ENCODE assay signal across 19 cellular contexts in the genomic region with DNA sequence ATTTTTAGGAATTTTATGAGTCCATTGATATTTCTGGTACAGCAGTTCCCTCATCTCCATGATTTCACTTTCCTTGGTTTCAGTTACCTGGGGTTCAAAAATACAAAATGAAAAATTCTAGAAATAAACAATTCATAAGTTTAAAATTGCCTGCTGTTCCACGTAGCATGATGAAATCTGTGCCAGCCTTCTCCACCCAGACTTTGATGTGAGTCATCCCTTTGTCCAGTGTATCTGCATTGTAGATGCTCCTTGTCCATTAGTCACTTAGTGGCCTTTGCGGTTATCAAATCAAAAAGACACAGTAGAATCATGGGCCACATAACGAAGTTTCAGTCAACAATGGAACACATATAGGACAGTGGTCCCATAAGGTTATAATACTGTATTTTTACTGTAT.
DNase-seq lines count a peak whose midpoint lies in the region; ATAC-seq and TF ChIP-seq lines count a peak whose summit lies in the region.
"Had no signal": no experiment of that assay in that cellular context is flagged by ENCODE, and none has a peak within 500 bp of the region (broad histone marks: within the 10 kb centered on the region; RNA-seq: fewer than 3 reads in every experiment).

No MANE protein-coding gene starts in this region.

- ATAC-seq in lower lobe of right lung, result no peak
- no peak for ATAC-seq in GM19324 (IDR thresholded peaks at IDR 0.05; ENCODE audit: low FRiP score, unreplicated experiment)
- ATAC-seq: gastroesophageal sphincter; HepG2; naive thymus-derived CD4-positive, alpha-beta T cell; stimulated activated memory B cell treated with anti-CD40 and anti-IgM and Interleukin-4, amounts not matched to agents 10 μg/mL and 1 μg/mL and 100 μg/mL, for 72 hours had no signal

- H3K9me3 ChIP-seq in osteoblast (ENCODE audit: low read depth, low read length), result no peaks in the 10 kb centered on the region
- H3K9me3 ChIP-seq in lower lobe of right lung, result no peaks in the 10 kb centered on the region
- H3K9me3 ChIP-seq: gastroesophageal sphincter had no signal

- H3K36me3 ChIP-seq in osteoblast (ENCODE audit: insufficient read depth, low read length), result no peaks in the 10 kb centered on the region
- H3K36me3 ChIP-seq in lower lobe of right lung, result no peaks in the 10 kb centered on the region
- H3K36me3 ChIP-seq: gastroesophageal sphincter had no signal

- peak overlapping the region; percentile 54 for H3K4me2 ChIP-seq in osteoblast (ENCODE audit: insufficient read depth, low read length)

- DNase-seq in Daoy (ENCODE audit: low read depth) (peak; percentile 53), RKO (ENCODE audit: low spot score) (peak; percentile 35), epithelial cell of esophagus (ENCODE audit: low read depth) (peak; percentile 86), osteoblast (ENCODE audit: insufficient read length, low spot score, missing footprints) (no peak), head of caudate nucleus (no peak), lower lobe of right lung (no peak), NCI-H2196 (lab: John Stamatoyannopoulos, UW; ENCODE audit: unreplicated experiment) (no peak)
- DNase-seq: activated naive CD4-positive, alpha-beta T cell treated with anti-CD3 and anti-CD28 coated beads, Interleukin-2, amount 50 U/mL, for 16 hours; CD4-positive, CD25-positive, alpha-beta regulatory T cell; islet precursor cell; naive thymus-derived CD4-positive, alpha-beta T cell; NCI-H1417; NCI-H524; retina; stimulated activated CD4-positive, alpha-beta T cell treated with anti-CD3 and anti-CD28 coated beads, Interleukin-4, amount 100 ng/mL, for 24 hours had no signal

- intact Hi-C loops in head of caudate nucleus (cut with DNase I), result no loop called here
- intact Hi-C loops in lower lobe of right lung (cut with DNase I), result no loop called here

- H3K27me3 ChIP-seq in osteoblast (ENCODE audit: insufficient read depth, low read length), result no peaks in the 10 kb centered on the region
- no peaks in the 10 kb centered on the region for H3K27me3 ChIP-seq in lower lobe of right lung (ENCODE audit: low read depth)
- H3K27me3 ChIP-seq: gastroesophageal sphincter had no signal

- H3K4me1 ChIP-seq in osteoblast (ENCODE audit: insufficient read depth, low read length) (peaks cover 40% of the 10 kb centered on the region), lower lobe of right lung (no peaks in the 10 kb centered on the region)

- H3K27ac ChIP-seq in osteoblast (ENCODE audit: low read depth, low read length) (peak overlapping the region; percentile 89), lower lobe of right lung (no peak overlapping the region)

- H3K4me3 ChIP-seq in epithelial cell of esophagus (ENCODE audit: low read length), result no peak overlapping the region
- no peak overlapping the region for H3K4me3 ChIP-seq in osteoblast (ENCODE audit: insufficient read depth, low read length)
- no peak overlapping the region for H3K4me3 ChIP-seq in lower lobe of right lung
- H3K4me3 ChIP-seq: gastroesophageal sphincter had no signal

- H2AFZ ChIP-seq in osteoblast (ENCODE audit: low read length), result no peak overlapping the region

- TF ChIP-seq CTCF in epithelial cell of esophagus (IDR thresholded peaks at IDR 0.05; ENCODE audit: insufficient read depth, low read depth, low read length, missing control alignments) (no peak), osteoblast (IDR thresholded peaks at IDR 0.05; ENCODE audit: extremely low read depth, low read depth, low read length) (no peak), lower lobe of right lung (IDR thresholded peaks at IDR 0.05) (no peak)

- H3K79me2 ChIP-seq in osteoblast (ENCODE audit: insufficient read depth, low read length), result no peaks in the 10 kb centered on the region

- H4K20me1 ChIP-seq in osteoblast (ENCODE audit: insufficient read depth, low read length), result no peaks in the 10 kb centered on the region

Comparison
In these comparisons a context has a peak if more than half of its experiments do, and no peak if none do; other contexts are left out.
1. DNase-seq: peak in Daoy (single experiment), RKO (single experiment) and epithelial cell of esophagus (single experiment); none in osteoblast (single experiment), head of caudate nucleus (0 of 42), lower lobe of right lung (single experiment) and NCI-H2196 (single experiment).